20 cellular contexts compared by ENCODE assay signal in the genomic region with DNA sequence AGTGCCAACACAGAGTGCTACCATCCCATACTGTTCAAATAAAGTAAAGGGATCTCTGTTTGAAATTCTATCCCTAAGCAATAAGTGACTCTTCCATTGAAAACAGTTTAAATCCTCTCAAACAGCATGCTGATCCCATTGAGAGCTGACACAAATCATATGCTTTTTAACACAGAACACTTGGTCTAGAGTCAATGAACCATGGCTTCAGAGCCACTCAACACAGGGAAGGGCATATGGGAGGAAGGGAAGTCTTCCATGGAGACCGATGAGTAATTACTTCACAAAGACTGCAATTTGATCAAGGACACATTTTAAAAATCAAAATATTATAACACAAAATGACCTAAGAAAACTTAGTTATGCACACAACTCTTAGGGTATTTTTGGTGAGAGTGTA.
A peak's percentile ranks its signal among the peaks of the same experiment; 100 is the strongest.
DNase-seq lines count a peak whose midpoint lies in the region; ATAC-seq, FAIRE-seq and TF ChIP-seq lines count a peak whose summit lies in the region.
"Had no signal": no experiment of that assay in that cellular context is flagged by ENCODE, and none has a peak within 500 bp of the region (broad histone marks: within the 10 kb centered on the region; RNA-seq: fewer than 3 reads in every experiment).

No MANE protein-coding gene starts in this region.

- no peak for TF ChIP-seq EP300 in gastroesophageal sphincter (IDR thresholded peaks at IDR 0.05)

- no peak for TF ChIP-seq POLR2A in gastroesophageal sphincter (IDR thresholded peaks at IDR 0.05)

- ATAC-seq in HG02981 (IDR thresholded peaks at IDR 0.05; ENCODE audit: unreplicated experiment) (no peak), gastroesophageal sphincter (no peak)
- ATAC-seq: mucosa of descending colon, psoas muscle had no signal

- TF ChIP-seq CTCF in gastroesophageal sphincter (IDR thresholded peaks at IDR 0.05) = no peak

- H3K27ac ChIP-seq in gastroesophageal sphincter (no peak overlapping the region), small intestine (ENCODE audit: low read depth in 1 of 2, low read length in 1 of 2) (no peak overlapping the region)
- H3K27ac ChIP-seq: esophagus muscularis mucosa, neural progenitor cell, psoas muscle, SJCRH30 had no signal

- WGBS in gastroesophageal sphincter (ENCODE audit: low coverage in 1 of 2), 2 donors = 60 to 71% methylated on average over 1 of the region's 1 CpG
- WGBS in small intestine, 3 donors = 80 to 96% (median 81%) methylated on average over 1 of the region's 1 CpG

- H3K9me3 ChIP-seq in gastroesophageal sphincter = no peaks in the 10 kb centered on the region
- H3K9me3 ChIP-seq in small intestine (ENCODE audit: control insufficient read depth, low read depth) = no peaks in the 10 kb centered on the region
- H3K9me3 ChIP-seq: esophagus muscularis mucosa, HAP-1, mucosa of descending colon, psoas muscle had no signal

- H3K27me3 ChIP-seq in gastroesophageal sphincter (no peaks in the 10 kb centered on the region), small intestine (ENCODE audit: control insufficient read depth in 2 of 2, insufficient read depth in 2 of 2, low read length in 2 of 2) (no peaks in the 10 kb centered on the region)
- H3K27me3 ChIP-seq: neural progenitor cell, SJCRH30 had no signal

- no peak for FAIRE-seq in urothelium cell line (lab: Jason Lieb, UNC)
- no peak for FAIRE-seq in small intestine (lab: Jason Lieb, UNC)
- FAIRE-seq: astrocyte had no signal

- in situ Hi-C loops in Caki2 (cut with HindIII; ENCODE audit: low pct_unique_long_range_greater_than_20kb, low sequenced_read_pairs) = no loop called here

- H3K4me3 ChIP-seq in gastroesophageal sphincter (no peak overlapping the region), small intestine (ENCODE audit: low read depth in 1 of 2, low read length in 2 of 2) (no peak overlapping the region)
- H3K4me3 ChIP-seq: esophagus muscularis mucosa, HAP-1, mucosa of descending colon, neural progenitor cell, psoas muscle, SJCRH30 had no signal

- DNase-seq in Caki2 (ENCODE audit: low read depth) = peak; percentile 12
- peak; percentile 74 for DNase-seq in NCI-H1105 treated with DMSO at 0.1 percent for 48 hours (lab: John Stamatoyannopoulos, UW)
- peak; percentile 72 for DNase-seq in NCI-H345 treated with DMSO at 0.1 percent for 48 hours (lab: John Stamatoyannopoulos, UW; ENCODE audit: unreplicated experiment)
- peak; percentile 67 for DNase-seq in SHP77 treated with DMSO at 0.1 percent for 48 hours (lab: John Stamatoyannopoulos, UW)
- DNase-seq in urothelium cell line (ENCODE audit: low spot score) = no peak
- no peak for DNase-seq in small intestine
- DNase-seq: activated CD4-positive, alpha-beta memory T cell treated with anti-CD3 and anti-CD28 coated beads, Interleukin-2, amount 10 ng/mL, durations not matched to agents 7 days and 5 days; activated naive CD4-positive, alpha-beta T cell treated with anti-CD3 and anti-CD28 coated beads for 36 hours; C1 segment of cervical spinal cord; cerebellar nuclear complex; mucosa of descending colon; OCI-M1; psoas muscle; SJCRH30 had no signal

- H3K4me1 ChIP-seq in gastroesophageal sphincter = no peaks in the 10 kb centered on the region
- no peaks in the 10 kb centered on the region for H3K4me1 ChIP-seq in small intestine (ENCODE audit: control insufficient read depth in 2 of 2, insufficient read depth in 1 of 2, low read depth in 1 of 2, low read length in 1 of 2)
- H3K4me1 ChIP-seq: esophagus muscularis mucosa, HAP-1, psoas muscle, SJCRH30 had no signal

- no peaks in the 10 kb centered on the region for H3K36me3 ChIP-seq in gastroesophageal sphincter
- no peaks in the 10 kb centered on the region for H3K36me3 ChIP-seq in small intestine (ENCODE audit: control insufficient read depth in 2 of 2, insufficient read depth in 2 of 2, low read length in 2 of 2)
- H3K36me3 ChIP-seq: esophagus muscularis mucosa, HAP-1, neural progenitor cell, SJCRH30 had no signal

Comparison
In these comparisons a context has a peak if more than half of its experiments do, and no peak if none do; other contexts are left out.
1. DNase-seq: peak in Caki2 (single experiment), NCI-H1105 treated with DMSO at 0.1 percent for 48 hours (single experiment), NCI-H345 treated with DMSO at 0.1 percent for 48 hours (single experiment) and SHP77 treated with DMSO at 0.1 percent for 48 hours (single experiment); none in urothelium cell line (single experiment) and small intestine (single experiment).